ENCODE assay signal across 1 cellular context in the genomic region with DNA sequence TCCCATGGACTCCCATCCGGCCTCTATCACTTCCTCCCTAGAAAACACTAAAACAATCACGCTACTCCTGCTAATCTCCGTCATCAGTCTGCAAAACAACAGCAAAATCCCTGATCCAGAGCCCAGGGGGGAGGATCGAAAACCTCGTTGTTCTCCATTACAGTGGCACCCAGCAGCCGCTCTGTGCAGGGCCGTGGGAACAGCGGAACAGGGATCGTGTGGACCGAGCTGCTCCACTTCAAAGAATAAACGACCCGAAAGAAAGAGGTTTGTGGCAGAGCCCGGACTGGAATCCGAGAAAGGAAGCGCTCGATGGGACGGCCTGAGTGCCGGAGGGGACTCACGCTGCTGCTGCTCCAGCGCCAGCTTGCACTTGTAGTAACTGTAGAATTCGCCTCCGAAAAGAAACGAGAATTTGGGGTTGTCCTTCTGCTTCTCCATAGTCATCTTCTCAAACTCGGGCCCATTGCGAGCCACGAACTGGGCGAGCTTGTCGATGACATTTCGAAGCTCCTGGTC.
TF ChIP-seq lines count a peak whose summit lies in the region.

No MANE protein-coding gene starts in this region.

TF ChIP-seq in HepG2, 621 proteins besides CTCF, POLR2A, EP300 and RAD21 (continues in another document):
- TF ChIP-seq REL (CRISPR knock-in tag; conservative IDR thresholded peaks at IDR 0.05) (0 out of 2 replicates have a peak, but pooled peaks have one; percentile 19), E2F2 (CRISPR knock-in tag; IDR thresholded peaks at IDR 0.05; ENCODE audit: borderline replicate concordance) (no peak), ZNF775 (CRISPR knock-in tag; IDR thresholded peaks at IDR 0.05; ENCODE audit: borderline replicate concordance) (0 out of 2 replicates have a peak, but pooled peaks have one; percentile 3), ZNF615 (CRISPR knock-in tag; IDR thresholded peaks at IDR 0.05; ENCODE audit: borderline replicate concordance) (no peak), ZNF468 (CRISPR knock-in tag; IDR thresholded peaks at IDR 0.05) (0 out of 2 replicates have a peak, but pooled peaks have one; percentile 23), GFI1 (CRISPR knock-in tag; IDR thresholded peaks at IDR 0.05; ENCODE audit: borderline replicate concordance) (no peak), ZNF354B (CRISPR knock-in tag; IDR thresholded peaks at IDR 0.05) (no peak), JUNB (CRISPR knock-in tag; IDR thresholded peaks at IDR 0.05; ENCODE audit: borderline replicate concordance) (no peak), ZNF589 (CRISPR knock-in tag; conservative IDR thresholded peaks at IDR 0.05) (0 out of 2 replicates have a peak, but pooled peaks have one; percentile 31), ZFP1 (CRISPR knock-in tag; IDR thresholded peaks at IDR 0.05) (no peak), ZNF678 (CRISPR knock-in tag; IDR thresholded peaks at IDR 0.05) (no peak), HMG20B (CRISPR knock-in tag; conservative IDR thresholded peaks at IDR 0.05) (no peak), ATRX (CRISPR knock-in tag; IDR thresholded peaks at IDR 0.05; ENCODE audit: borderline replicate concordance) (no peak), PREB (CRISPR knock-in tag; IDR thresholded peaks at IDR 0.05) (no peak), ZNF543 (CRISPR knock-in tag; IDR thresholded peaks at IDR 0.05) (0 out of 2 replicates have a peak, but pooled peaks have one; percentile 6), PRDM15 (CRISPR knock-in tag; IDR thresholded peaks at IDR 0.05) (peak; percentile 86), NFAT5 (CRISPR knock-in tag; IDR thresholded peaks at IDR 0.05) (no peak), ZNF235 (CRISPR knock-in tag; IDR thresholded peaks at IDR 0.05; ENCODE audit: borderline replicate concordance) (no peak), ZNF800 (CRISPR knock-in tag; IDR thresholded peaks at IDR 0.05) (0 out of 2 replicates have a peak, but pooled peaks have one; percentile 8)
- TF ChIP-seq, protein P1, sequence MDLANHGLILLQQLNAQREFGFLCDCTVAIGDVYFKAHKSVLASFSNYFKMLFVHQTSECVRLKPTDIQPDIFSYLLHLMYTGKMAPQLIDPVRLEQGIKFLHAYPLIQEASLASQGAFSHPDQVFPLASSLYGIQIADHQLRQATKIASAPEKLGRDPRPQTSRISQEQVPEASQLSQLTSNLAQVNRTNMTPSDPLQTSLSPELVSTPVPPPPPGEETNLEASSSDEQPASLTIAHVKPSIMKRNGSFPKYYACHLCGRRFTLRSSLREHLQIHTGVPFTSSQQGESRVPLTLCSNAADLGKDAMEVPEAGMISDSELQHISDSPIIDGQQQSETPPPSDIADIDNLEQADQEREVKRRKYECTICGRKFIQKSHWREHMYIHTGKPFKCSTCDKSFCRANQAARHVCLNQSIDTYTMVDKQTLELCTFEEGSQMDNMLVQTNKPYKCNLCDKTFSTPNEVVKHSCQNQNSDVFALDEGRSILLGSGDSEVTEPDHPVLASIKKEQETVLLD (CRISPR knock-in tag; IDR thresholded peaks at IDR 0.05; ENCODE audit: low read depth), result 0 out of 2 replicates have a peak, but pooled peaks have one; percentile 27
- TF ChIP-seq, protein P2, sequence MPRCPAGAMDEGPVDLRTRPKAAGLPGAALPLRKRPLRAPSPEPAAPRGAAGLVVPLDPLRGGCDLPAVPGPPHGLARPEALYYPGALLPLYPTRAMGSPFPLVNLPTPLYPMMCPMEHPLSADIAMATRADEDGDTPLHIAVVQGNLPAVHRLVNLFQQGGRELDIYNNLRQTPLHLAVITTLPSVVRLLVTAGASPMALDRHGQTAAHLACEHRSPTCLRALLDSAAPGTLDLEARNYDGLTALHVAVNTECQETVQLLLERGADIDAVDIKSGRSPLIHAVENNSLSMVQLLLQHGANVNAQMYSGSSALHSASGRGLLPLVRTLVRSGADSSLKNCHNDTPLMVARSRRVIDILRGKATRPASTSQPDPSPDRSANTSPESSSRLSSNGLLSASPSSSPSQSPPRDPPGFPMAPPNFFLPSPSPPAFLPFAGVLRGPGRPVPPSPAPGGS (CRISPR knock-in tag; IDR thresholded peaks at IDR 0.05), result no peak
- TF ChIP-seq, protein P3, sequence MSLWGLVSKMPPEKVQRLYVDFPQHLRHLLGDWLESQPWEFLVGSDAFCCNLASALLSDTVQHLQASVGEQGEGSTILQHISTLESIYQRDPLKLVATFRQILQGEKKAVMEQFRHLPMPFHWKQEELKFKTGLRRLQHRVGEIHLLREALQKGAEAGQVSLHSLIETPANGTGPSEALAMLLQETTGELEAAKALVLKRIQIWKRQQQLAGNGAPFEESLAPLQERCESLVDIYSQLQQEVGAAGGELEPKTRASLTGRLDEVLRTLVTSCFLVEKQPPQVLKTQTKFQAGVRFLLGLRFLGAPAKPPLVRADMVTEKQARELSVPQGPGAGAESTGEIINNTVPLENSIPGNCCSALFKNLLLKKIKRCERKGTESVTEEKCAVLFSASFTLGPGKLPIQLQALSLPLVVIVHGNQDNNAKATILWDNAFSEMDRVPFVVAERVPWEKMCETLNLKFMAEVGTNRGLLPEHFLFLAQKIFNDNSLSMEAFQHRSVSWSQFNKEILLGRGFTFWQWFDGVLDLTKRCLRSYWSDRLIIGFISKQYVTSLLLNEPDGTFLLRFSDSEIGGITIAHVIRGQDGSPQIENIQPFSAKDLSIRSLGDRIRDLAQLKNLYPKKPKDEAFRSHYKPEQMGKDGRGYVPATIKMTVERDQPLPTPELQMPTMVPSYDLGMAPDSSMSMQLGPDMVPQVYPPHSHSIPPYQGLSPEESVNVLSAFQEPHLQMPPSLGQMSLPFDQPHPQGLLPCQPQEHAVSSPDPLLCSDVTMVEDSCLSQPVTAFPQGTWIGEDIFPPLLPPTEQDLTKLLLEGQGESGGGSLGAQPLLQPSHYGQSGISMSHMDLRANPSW (CRISPR knock-in tag; IDR thresholded peaks at IDR 0.05; ENCODE audit: borderline replicate concordance), result no peak
- TF ChIP-seq, protein P4, sequence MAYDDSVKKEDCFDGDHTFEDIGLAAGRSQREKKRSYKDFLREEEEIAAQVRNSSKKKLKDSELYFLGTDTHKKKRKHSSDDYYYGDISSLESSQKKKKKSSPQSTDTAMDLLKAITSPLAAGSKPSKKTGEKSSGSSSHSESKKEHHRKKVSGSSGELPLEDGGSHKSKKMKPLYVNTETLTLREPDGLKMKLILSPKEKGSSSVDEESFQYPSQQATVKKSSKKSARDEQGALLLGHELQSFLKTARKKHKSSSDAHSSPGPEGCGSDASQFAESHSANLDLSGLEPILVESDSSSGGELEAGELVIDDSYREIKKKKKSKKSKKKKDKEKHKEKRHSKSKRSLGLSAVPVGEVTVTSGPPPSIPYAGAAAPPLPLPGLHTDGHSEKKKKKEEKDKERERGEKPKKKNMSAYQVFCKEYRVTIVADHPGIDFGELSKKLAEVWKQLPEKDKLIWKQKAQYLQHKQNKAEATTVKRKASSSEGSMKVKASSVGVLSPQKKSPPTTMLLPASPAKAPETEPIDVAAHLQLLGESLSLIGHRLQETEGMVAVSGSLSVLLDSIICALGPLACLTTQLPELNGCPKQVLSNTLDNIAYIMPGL (CRISPR knock-in tag; IDR thresholded peaks at IDR 0.05; ENCODE audit: borderline replicate concordance in 1 of 2, low read depth in 1 of 2), result no peak
- TF ChIP-seq, protein P5, sequence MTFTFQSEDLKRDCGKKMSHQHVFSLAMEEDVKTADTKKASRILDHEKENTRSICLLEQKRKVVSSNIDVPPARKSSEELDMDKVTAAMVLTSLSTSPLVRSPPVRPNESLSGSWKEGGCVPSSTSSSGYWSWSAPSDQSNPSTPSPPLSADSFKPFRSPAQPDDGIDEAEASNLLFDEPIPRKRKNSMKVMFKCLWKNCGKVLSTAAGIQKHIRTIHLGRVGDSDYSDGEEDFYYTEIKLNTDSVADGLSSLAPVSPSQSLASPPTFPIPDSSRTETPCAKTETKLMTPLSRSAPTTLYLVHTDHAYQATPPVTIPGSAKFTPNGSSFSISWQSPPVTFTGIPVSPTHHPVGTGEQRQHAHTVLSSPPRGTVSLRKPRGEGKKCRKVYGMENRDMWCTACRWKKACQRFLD (CRISPR knock-in tag; IDR thresholded peaks at IDR 0.05; ENCODE audit: borderline replicate concordance), result no peak
